14 cellular contexts compared by ENCODE assay signal in the genomic region with DNA sequence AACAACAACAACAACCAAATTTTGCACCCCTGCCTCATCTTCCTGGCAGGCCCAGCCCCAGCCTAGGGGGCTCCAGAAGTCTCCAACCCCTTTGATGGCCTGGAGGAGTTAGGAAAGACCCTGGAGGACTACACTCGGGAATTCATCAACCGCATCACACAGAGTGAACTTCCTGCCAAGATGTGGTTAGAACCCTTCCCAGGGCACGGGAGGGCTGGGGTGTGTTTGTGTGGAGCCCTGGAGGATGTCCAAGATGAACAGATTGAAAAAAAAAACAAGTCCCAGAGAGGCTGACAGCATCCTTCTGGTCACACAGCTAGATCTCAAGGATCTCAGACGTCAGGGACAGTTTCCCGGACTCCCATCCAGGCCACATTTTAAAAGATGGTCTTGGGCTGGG. TPM values are rescaled to one million over a fixed set of nuclear protein-coding genes. Genes with fewer than 3 reads are reported as not detected.
DNase-seq lines count a peak whose midpoint lies in the region; ATAC-seq and TF ChIP-seq lines count a peak whose summit lies in the region.
"Had no signal": no experiment of that assay in that cellular context is flagged by ENCODE, and none has a peak within 500 bp of the region (broad histone marks: within the 10 kb centered on the region; RNA-seq: fewer than 3 reads in every experiment).

No MANE protein-coding gene starts in this region.

- H3K4me1 Mint-ChIP-seq in chondrocyte (ENCODE audit: low read depth), result peaks cover 23% of the 10 kb centered on the region

- no peak for TF ChIP-seq POLR2A in upper lobe of left lung (IDR thresholded peaks at IDR 0.05)

- H3K36me3 ChIP-seq in lower lobe of right lung, result no peaks in the 10 kb centered on the region
- H3K36me3 ChIP-seq in upper lobe of left lung, result no peaks in the 10 kb centered on the region
- H3K36me3 ChIP-seq: neural progenitor cell had no signal

- peak overlapping the region; percentile 36 for H3K27ac Mint-ChIP-seq in chondrocyte (ENCODE audit: unreplicated experiment)
- H3K27ac Mint-ChIP-seq: activated B cell treated with CpG ODN at 0.5 μM for 24 hours, neural progenitor cell had no signal

- in situ Hi-C loops in KBM-7 (cut with MboI; ENCODE audit: low pct_unique_long_range_greater_than_20kb, low sequenced_read_pairs), result no loop called here

- no peaks in the 10 kb centered on the region for H3K9me3 Mint-ChIP-seq in chondrocyte (ENCODE audit: low read depth)
- H3K9me3 Mint-ChIP-seq: activated B cell treated with CpG ODN at 0.5 μM for 24 hours; central memory CD8-positive, alpha-beta T cell; neural progenitor cell had no signal

- ATAC-seq in lower lobe of right lung (no peak), upper lobe of left lung (ENCODE audit: low FRiP score in 2 of 2) (no peak), HG02981 (IDR thresholded peaks at IDR 0.05; ENCODE audit: unreplicated experiment) (no peak), HG03139 (IDR thresholded peaks at IDR 0.05; ENCODE audit: unreplicated experiment) (no peak)

- TF ChIP-seq CTCF in chondrocyte (IDR thresholded peaks at IDR 0.05) (no peak), lower lobe of right lung (IDR thresholded peaks at IDR 0.05) (no peak), upper lobe of left lung (IDR thresholded peaks at IDR 0.05) (no peak)

- H3K27ac ChIP-seq in lower lobe of right lung, result peak overlapping the region; percentile 42
- peak overlapping the region in 1 of 4 donors; percentile 68 for H3K27ac ChIP-seq in upper lobe of left lung
- H3K27ac ChIP-seq: neural progenitor cell had no signal

- no peak for TF ChIP-seq EP300 in upper lobe of left lung (IDR thresholded peaks at IDR 0.05)

- no peaks in the 10 kb centered on the region for H3K36me3 Mint-ChIP-seq in chondrocyte (ENCODE audit: low read depth)
- H3K36me3 Mint-ChIP-seq: neural progenitor cell had no signal

- DNase-seq in AG08395 (ENCODE audit: low spot score), result peak; percentile 44
- peak; percentile 22 for DNase-seq in KBM-7
- DNase-seq in chondrocyte (ENCODE audit: low spot score), result no peak
- DNase-seq in lower lobe of right lung, result no peak
- DNase-seq in upper lobe of left lung, result no peak
- DNase-seq in NOMO-1 (lab: John Stamatoyannopoulos, UW; ENCODE audit: unreplicated experiment in 2 of 2), result no peak

- H3K9me3 ChIP-seq in lower lobe of right lung (no peaks in the 10 kb centered on the region), upper lobe of left lung (no peaks in the 10 kb centered on the region)

- H3K4me3 ChIP-seq in lower lobe of right lung (no peak overlapping the region), upper lobe of left lung (no peak overlapping the region)
- H3K4me3 ChIP-seq: neural progenitor cell had no signal

- H3K27me3 ChIP-seq in lower lobe of right lung (ENCODE audit: low read depth) (no peaks in the 10 kb centered on the region), upper lobe of left lung (no peaks in the 10 kb centered on the region)
- H3K27me3 ChIP-seq: neural progenitor cell had no signal

- H3K4me1 ChIP-seq in lower lobe of right lung (peaks cover 42% of the 10 kb centered on the region), upper lobe of left lung (peaks cover 12 to 36% (median 27%) of the 10 kb centered on the region in 4 donors)
- H3K4me1 ChIP-seq: neural progenitor cell had no signal

- WGBS in upper lobe of left lung, 2 donors, result 41 to 48% methylated on average over 5 of the region's 5 CpGs

- H3K27me3 Mint-ChIP-seq in chondrocyte (ENCODE audit: low read depth), result no peaks in the 10 kb centered on the region

- no peak overlapping the region for H3K4me3 Mint-ChIP-seq in chondrocyte (ENCODE audit: unreplicated experiment)
- H3K4me3 Mint-ChIP-seq: activated B cell treated with CpG ODN at 0.5 μM for 24 hours; central memory CD8-positive, alpha-beta T cell; neural progenitor cell had no signal

- intact Hi-C loops in lower lobe of right lung (cut with DNase I), result no loop called here

RNA-seq across cellular contexts. Expression of a gene that starts 13.3 kb away (rescaled TPM):
- total RNA-seq in chondrocyte (2.2 to 6.9 TPM in 2 of 3 replicates, not detected in the other), lower lobe of right lung (816 TPM), upper lobe of left lung (100 to 1,000 TPM; 186 to 754 (median 527) TPM)

RNA-seq across cellular contexts. Expression of a gene that starts 14.3 kb away (rescaled TPM):
- total RNA-seq in chondrocyte, result not detected in 3 replicates
- total RNA-seq in lower lobe of right lung, result 0.68 TPM
- total RNA-seq in upper lobe of left lung, result 1 to 10 TPM in 1 of 6 donors, under 1 TPM in 1, not detected in 4; 0.49 to 2.7 TPM
- total RNA-seq: activated B cell treated with CpG ODN at 0.5 μM for 24 hours, H7, mammary epithelial cell, OCI-LY7 had no signal

RNA-seq across cellular contexts. Expression of a gene that starts 18.1 kb away (rescaled TPM):
- total RNA-seq in chondrocyte, result not detected in 3 replicates
- 30.2 TPM for total RNA-seq in lower lobe of right lung
- 10 to 100 TPM in 5 of 6 donors, under 1 TPM in 1; 0.98 to 50.0 (median 22.8) TPM for total RNA-seq in upper lobe of left lung
- total RNA-seq: activated B cell treated with CpG ODN at 0.5 μM for 24 hours, H7, mammary epithelial cell had no signal

RNA-seq across cellular contexts. Expression of a gene that starts 22.1 kb away (rescaled TPM):
- total RNA-seq in chondrocyte (47.1 to 178 TPM (median 170 TPM) in 3 replicates), lower lobe of right lung (447 TPM), upper lobe of left lung (1,000 to 10,000 TPM in 2 of 6 donors, 100 to 1,000 TPM in 4; 256 to 1,773 (median 644) TPM)
- total RNA-seq: activated B cell treated with CpG ODN at 0.5 μM for 24 hours had no signal

RNA-seq across cellular contexts. Expression of a gene that starts 27.4 kb away (rescaled TPM):
- total RNA-seq in chondrocyte, result 91.4 to 122 TPM (median 96.3 TPM) in 3 replicates
- total RNA-seq in lower lobe of right lung, result 104 TPM
- total RNA-seq in upper lobe of left lung, result 100 to 1,000 TPM in 3 of 6 donors, 10 to 100 TPM in 3; 53.4 to 139 (median 99.6) TPM

Comparison
In these comparisons a context has a peak if more than half of its experiments do, and no peak if none do; other contexts are left out.
1. DNase-seq: peak in AG08395 (single experiment) and KBM-7 (single experiment); none in chondrocyte (single experiment), lower lobe of right lung (single experiment), upper lobe of left lung (0 of 2) and NOMO-1 (0 of 2).
2. RNA of a gene that starts 13.3 kb away (total RNA-seq): 816 TPM in lower lobe of right lung (single experiment) and 186 to 754 TPM in upper lobe of left lung; 2.2 to 6.9 TPM in chondrocyte; every median in the first group is over 10 times any median in the second.